Comparison of ENCODE assay signal across 8 cellular contexts in genomic region chr1:58047265-58047858, GRCh38.
DNase-seq lines count a peak whose midpoint lies in the region; ATAC-seq, FAIRE-seq and TF ChIP-seq lines count a peak whose summit lies in the region.

No MANE protein-coding gene starts in this region.

- TF ChIP-seq POLR2A in tibial nerve (IDR thresholded peaks at IDR 0.05): no peak

- dilution Hi-C loops in keratinocyte (cut with MboI; ENCODE audit: extremely low pct_ligation_motif_present, low sequenced_read_pairs): no loop called here

- no peaks in the 10 kb centered on the region for H3K4me1 Mint-ChIP-seq in CD4-positive, CD25-positive, alpha-beta regulatory T cell
- no peaks in the 10 kb centered on the region for H3K4me1 Mint-ChIP-seq in activated T-cell treated with anti-CD3 and anti-CD28 coated beads, Interleukin-2, amount 50 U/mL, for 72 hours (ENCODE audit: low read depth)

- no peaks in the 10 kb centered on the region for H3K36me3 ChIP-seq in CD4-positive, CD25-positive, alpha-beta regulatory T cell (ENCODE audit: control insufficient read depth, insufficient read depth, low read length)
- H3K36me3 ChIP-seq in keratinocyte (ENCODE audit: control insufficient read depth in 2 of 2, extremely low read depth in 1 of 2, insufficient read depth in 2 of 2, low read length in 2 of 2) (no peaks in the 10 kb centered on the region), tibial nerve (no peaks in the 10 kb centered on the region)

- no peaks in the 10 kb centered on the region for H3K4me1 ChIP-seq in CD4-positive, CD25-positive, alpha-beta regulatory T cell (ENCODE audit: control insufficient read depth, insufficient read depth, low read length, poor library complexity, severe bottlenecking)
- H3K4me1 ChIP-seq in keratinocyte (ENCODE audit: control insufficient read depth, extremely low read depth, insufficient read depth, low read length): peaks cover 2% of the 10 kb centered on the region
- H3K4me1 ChIP-seq in tibial nerve: no peaks in the 10 kb centered on the region

- H3K9me3 Mint-ChIP-seq in CD4-positive, CD25-positive, alpha-beta regulatory T cell: peaks cover 0 to 2% (median 0%) of the 10 kb centered on the region in 7 donors
- peaks cover 0 to 3% of the 10 kb centered on the region in 2 donors for H3K9me3 Mint-ChIP-seq in activated T-cell treated with anti-CD3 and anti-CD28 coated beads, Interleukin-2, amount 50 U/mL, for 72 hours

- TF ChIP-seq CTCF in GM13977 (IDR thresholded peaks at IDR 0.05; ENCODE audit: extremely low read depth, insufficient read depth, missing control alignments) (peak; percentile 83), keratinocyte (optimal IDR thresholded peaks at IDR 0.05 in 1 of 3, IDR thresholded peaks at IDR 0.05 in 1 of 3, conservative IDR thresholded peaks at IDR 0.05 in 1 of 3; ENCODE audit: extremely low read depth in 1 of 3, insufficient read depth in 2 of 3, low read length in 3 of 3) (peak; percentile 76 to 97 (median 91)), tibial nerve (IDR thresholded peaks at IDR 0.05) (peak; percentile 18 to 60 (median 46))

- no peak overlapping the region for H3K4me2 ChIP-seq in keratinocyte (ENCODE audit: control insufficient read depth, extremely low read depth, insufficient read depth, low read depth, low read length)

- H3K27ac ChIP-seq in CD4-positive, CD25-positive, alpha-beta regulatory T cell (ENCODE audit: insufficient read depth, low read length, poor library complexity, severe bottlenecking): no peak overlapping the region
- H3K27ac ChIP-seq in keratinocyte (ENCODE audit: control insufficient read depth, insufficient read depth, low read length) (no peak overlapping the region), tibial nerve (no peak overlapping the region)

- no peak overlapping the region for H3K27ac Mint-ChIP-seq in CD4-positive, CD25-positive, alpha-beta regulatory T cell
- H3K27ac Mint-ChIP-seq in activated T-cell treated with anti-CD3 and anti-CD28 coated beads, Interleukin-2, amount 50 U/mL, for 72 hours: no peak overlapping the region

- no peaks in the 10 kb centered on the region for H3K36me3 Mint-ChIP-seq in CD4-positive, CD25-positive, alpha-beta regulatory T cell
- no peaks in the 10 kb centered on the region for H3K36me3 Mint-ChIP-seq in activated T-cell treated with anti-CD3 and anti-CD28 coated beads, Interleukin-2, amount 50 U/mL, for 72 hours (ENCODE audit: insufficient read depth in 2 of 2)

- TF ChIP-seq EP300 in tibial nerve (IDR thresholded peaks at IDR 0.05): no peak

- H3K9ac ChIP-seq in keratinocyte (ENCODE audit: control insufficient read depth, extremely low read depth, insufficient read depth, low read length): no peak overlapping the region

- FAIRE-seq in keratinocyte (lab: Jason Lieb, UNC): peak; percentile 5

- no peaks in the 10 kb centered on the region for H3K9me3 ChIP-seq in CD4-positive, CD25-positive, alpha-beta regulatory T cell (ENCODE audit: control insufficient read depth in 2 of 2, low read length in 2 of 2)
- H3K9me3 ChIP-seq in keratinocyte (ENCODE audit: control insufficient read depth, low read depth, low read length): no peaks in the 10 kb centered on the region
- no peaks in the 10 kb centered on the region for H3K9me3 ChIP-seq in tibial nerve

- H3K79me2 ChIP-seq in keratinocyte (ENCODE audit: control insufficient read depth, insufficient read depth, low read length): no peaks in the 10 kb centered on the region

- peak in 2 of 3 donors; percentile 2 to 18 for DNase-seq in CD4-positive, CD25-positive, alpha-beta regulatory T cell
- DNase-seq in GM13977 (ENCODE audit: low spot score) (peak; percentile 56), Kasumi-1 (lab: John Stamatoyannopoulos, UW) (peak; percentile 2 to 14), keratinocyte (ENCODE audit: low read depth, low spot score) (no peak), tibial nerve (ENCODE audit: low spot score in 2 of 2) (no peak), NCI-H524 treated with DMSO at 0.1 percent for 48 hours (lab: John Stamatoyannopoulos, UW) (no peak), epidermal melanocyte (ENCODE audit: insufficient read length, low spot score) (no peak)
- peak; percentile 21 to 37 for DNase-seq in activated T-cell treated with anti-CD3 and anti-CD28 coated beads, Interleukin-2, amount 50 U/mL, for 72 hours

- in situ Hi-C loops in GM13977 (cut with MboI; ENCODE audit: low pct_unique_long_range_greater_than_20kb, low sequenced_read_pairs, unreplicated experiment): loop anchor here (25.0 kb wide), 1 partner anchor 1210 kb away; no protein-coding TSS in a partner anchor

- no peak overlapping the region for H3K4me3 Mint-ChIP-seq in CD4-positive, CD25-positive, alpha-beta regulatory T cell
- H3K4me3 Mint-ChIP-seq in activated T-cell treated with anti-CD3 and anti-CD28 coated beads, Interleukin-2, amount 50 U/mL, for 72 hours: no peak overlapping the region

- ATAC-seq in CD4-positive, CD25-positive, alpha-beta regulatory T cell (ENCODE audit: low read depth in 2 of 2): no peak
- ATAC-seq in activated T-cell treated with anti-CD3 and anti-CD28 coated beads, Interleukin-2, amount 50 U/mL, for 72 hours (replicated peaks in 1 of 2): no peak

- no peak overlapping the region for H2AFZ ChIP-seq in keratinocyte (ENCODE audit: control insufficient read depth, low read length)

- WGBS in tibial nerve, 2 donors: 68% methylated on average over 5 of the region's 5 CpGs

- H3K4me3 ChIP-seq in CD4-positive, CD25-positive, alpha-beta regulatory T cell (ENCODE audit: low read depth, low read length): no peak overlapping the region
- H3K4me3 ChIP-seq in keratinocyte (ENCODE audit: control insufficient read depth in 2 of 3, extremely low read depth in 1 of 3, insufficient read depth in 2 of 3, low read depth in 1 of 3, low read length in 3 of 3) (no peak overlapping the region), tibial nerve (no peak overlapping the region)

- no peaks in the 10 kb centered on the region for H3K27me3 ChIP-seq in CD4-positive, CD25-positive, alpha-beta regulatory T cell (ENCODE audit: control insufficient read depth, insufficient read depth, low read length)
- H3K27me3 ChIP-seq in keratinocyte (ENCODE audit: control insufficient read depth, extremely low read depth, insufficient read depth, low read length) (no peaks in the 10 kb centered on the region), tibial nerve (no peaks in the 10 kb centered on the region)

- H4K20me1 ChIP-seq in keratinocyte (ENCODE audit: control insufficient read depth, extremely low read depth, insufficient read depth, low read length): no peaks in the 10 kb centered on the region

- no peaks in the 10 kb centered on the region for H3K27me3 Mint-ChIP-seq in CD4-positive, CD25-positive, alpha-beta regulatory T cell
- no peaks in the 10 kb centered on the region for H3K27me3 Mint-ChIP-seq in activated T-cell treated with anti-CD3 and anti-CD28 coated beads, Interleukin-2, amount 50 U/mL, for 72 hours (ENCODE audit: low read depth)

- no peaks in the 10 kb centered on the region for H3K9me1 ChIP-seq in keratinocyte (ENCODE audit: control insufficient read depth, extremely low read depth, insufficient read depth, low read length)

Comparison
In these comparisons a context has a peak if more than half of its experiments do, and no peak if none do; other contexts are left out.
1. DNase-seq: peak in CD4-positive, CD25-positive, alpha-beta regulatory T cell (2 of 3), GM13977 (single experiment), Kasumi-1 (2 of 2) and activated T-cell treated with anti-CD3 and anti-CD28 coated beads, Interleukin-2, amount 50 U/mL, for 72 hours (2 of 2); none in keratinocyte (single experiment), tibial nerve (0 of 2), NCI-H524 treated with DMSO at 0.1 percent for 48 hours (single experiment) and epidermal melanocyte (single experiment).
2. Peak in every context shown above with its lines, with median percentiles within 50 percentile points of each other: CTCF ChIP-seq.